Comparison of ENCODE assay signal across 35 cellular contexts in the genomic region with DNA sequence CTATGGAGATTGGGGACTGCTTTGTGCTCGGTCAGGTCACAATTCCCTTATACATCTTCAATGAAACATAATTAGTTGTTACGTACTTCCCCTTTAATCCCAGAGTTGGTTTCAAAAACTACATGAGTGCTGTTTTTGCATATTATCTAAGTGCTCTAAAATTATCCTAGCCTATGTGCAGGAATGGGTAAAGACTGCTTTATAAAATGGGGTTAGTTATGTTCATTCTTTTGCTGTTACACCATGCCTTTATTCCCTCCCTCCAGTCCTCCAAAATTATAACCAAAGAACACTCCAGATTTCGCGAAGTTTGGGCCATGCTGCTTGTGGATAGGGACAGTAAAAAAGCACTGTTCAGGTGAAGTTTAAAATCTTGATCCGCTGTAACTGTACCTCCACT.
"Had no signal": no experiment of that assay in that cellular context is flagged by ENCODE, and none has a peak within 500 bp of the region (broad histone marks: within the 10 kb centered on the region; RNA-seq: fewer than 3 reads in every experiment).

No MANE protein-coding gene starts in this region.

- H3K36me3 ChIP-seq: MG63 had no signal

- H3K27ac ChIP-seq: KMS-11 had no signal

- DNase-seq: Kasumi-1, MG63, MM.1S, MV-4-11, NCI-H1048, NCI-H1092, NCI-H1092 treated with DMSO at 0.1 percent for 48 hours, NCI-H1105, NCI-H1105 treated with DMSO at 0.1 percent for 48 hours, NCI-H1417, NCI-H1417 treated with DMSO at 0.1 percent for 48 hours, NCI-H1436, NCI-H1436 treated with DMSO at 0.1 percent for 48 hours, NCI-H146, NCI-H1694, NCI-H1694 treated with DMSO at 0.1 percent for 48 hours, NCI-H187, NCI-H187 treated with DMSO at 0.1 percent for 48 hours, NCI-H1930, NCI-H2029, NCI-H2029 treated with DMSO at 0.1 percent for 48 hours, NCI-H2081, NCI-H2081 treated with DMSO at 0.1 percent for 48 hours, NCI-H2107, NCI-H2171, NCI-H2171 treated with DMSO at 0.1 percent for 48 hours, NCI-H2227 treated with DMSO at 0.1 percent for 48 hours, NCI-H226, NCI-H345, NCI-H446, NCI-H446 treated with DMSO at 0.1 percent for 48 hours, NCI-H510A, NCI-H510A treated with DMSO at 0.1 percent for 48 hours, NCI-H524 had no signal

- H3K27me3 ChIP-seq: MG63 had no signal

- H3K4me2 ChIP-seq: KMS-11 had no signal

- H3K4me3 ChIP-seq: MG63 had no signal

- H3K9ac ChIP-seq: KMS-11 had no signal

- H3K9me3 ChIP-seq: MG63 had no signal
